15 cellular contexts compared by ENCODE assay signal in genomic region chr2:28300489-28300888, GRCh38.
A peak's percentile ranks its signal among the peaks of the same experiment; 100 is the strongest.
DNase-seq lines count a peak whose midpoint lies in the region; ATAC-seq, FAIRE-seq and TF ChIP-seq lines count a peak whose summit lies in the region.
"Had no signal": no experiment of that assay in that cellular context is flagged by ENCODE, and none has a peak within 500 bp of the region (broad histone marks: within the 10 kb centered on the region; RNA-seq: fewer than 3 reads in every experiment).

No MANE protein-coding gene starts in this region.

- WGBS in GM23248 (ENCODE audit: low coverage in 1 of 2, low lambda C conversion rate in 2 of 2, missing lambda C conversion rate in 2 of 2), 2 experiments, result 40 to 41% methylated on average over 5 of the region's 5 CpGs
- 55 to 71% (median 60%) methylated on average over 5 of the region's 5 CpGs for WGBS in stomach, 5 donors

- TF ChIP-seq CTCF in brain (conservative IDR thresholded peaks at IDR 0.05) (no peak), stomach (IDR thresholded peaks at IDR 0.05) (no peak)

- H3K9ac ChIP-seq in GM23248, result peak overlapping the region; percentile 46; the same call in 1 of the 2 replicates

- H3K27me3 Mint-ChIP-seq in brain, result no peaks in the 10 kb centered on the region
- H3K27me3 Mint-ChIP-seq: effector memory CD8-positive, alpha-beta T cell; T-cell had no signal

- FAIRE-seq in urothelium cell line (lab: Jason Lieb, UNC), result no peak
- FAIRE-seq: keratinocyte had no signal

- H3K27ac ChIP-seq in GM23248 (peak overlapping the region; percentile 32), stomach (peak overlapping the region in 4 of 5 donors; percentile 57 to 79 (median 68))
- H3K27ac ChIP-seq: RWPE1, VCaP had no signal

- H3K27ac Mint-ChIP-seq in brain, result peak overlapping the region in 3 of 5 experiments; percentile 1 to 84 (median 47)

- H3K4me1 ChIP-seq in GM23248 (ENCODE audit: insufficient read depth), result peaks cover 25% of the 10 kb centered on the region
- peaks cover 0 to 13% (median 3%) of the 10 kb centered on the region in 4 donors for H3K4me1 ChIP-seq in stomach

- peaks cover 26% of the 10 kb centered on the region for H3F3A ChIP-seq in GM23248 (ENCODE audit: insufficient read depth)

- in situ Hi-C loops in GM23248 (cut with MboI), result no loop called here

- H3K4me3 Mint-ChIP-seq in brain, result no peak overlapping the region
- H3K4me3 Mint-ChIP-seq: effector memory CD8-positive, alpha-beta T cell; T-cell had no signal

- H3K4me3 ChIP-seq in GM23248 (peak overlapping the region; percentile 41), stomach (peak overlapping the region in 2 of 4 donors; percentile 8 to 11)

- H3K9me2 ChIP-seq in GM23248 (ENCODE audit: insufficient read depth), result no peaks in the 10 kb centered on the region

- intact Hi-C loops in stomach (cut with DNase I; ENCODE audit: low total_unique reads), result no loop called here

- DNase-seq in GM23248, result no peak
- DNase-seq in foreskin melanocyte, result peak; percentile 78
- DNase-seq in stomach, result no peak
- no peak for DNase-seq in urothelium cell line (ENCODE audit: low spot score)
- no peak for DNase-seq in medulla oblongata (ENCODE audit: extremely low spot score)
- DNase-seq: effector memory CD8-positive, alpha-beta T cell; GOT3; head of caudate nucleus; T-cell had no signal

- H3K79me2 ChIP-seq in GM23248 (ENCODE audit: insufficient read depth), result no peaks in the 10 kb centered on the region

- H3K9me3 Mint-ChIP-seq in brain, result peaks cover 2 to 10% (median 7%) of the 10 kb centered on the region in 5 experiments

- H3K36me3 Mint-ChIP-seq in brain, result peaks cover 50% of the 10 kb centered on the region

- H3K4me1 Mint-ChIP-seq in brain, result peaks cover 10% of the 10 kb centered on the region
- H3K4me1 Mint-ChIP-seq: T-cell had no signal

- H3K4me2 ChIP-seq in GM23248 (ENCODE audit: unreplicated experiment), result peak overlapping the region; percentile 22

- TF ChIP-seq POLR2A in stomach (IDR thresholded peaks at IDR 0.05), result no peak

- H3K27me3 ChIP-seq in GM23248 (replicated peaks; ENCODE audit: insufficient read depth) (no peaks in the 10 kb centered on the region), stomach (no peaks in the 10 kb centered on the region)

- peak overlapping the region; percentile 54 for H2AFZ ChIP-seq in GM23248

- H3K9me3 ChIP-seq in GM23248 (ENCODE audit: low read depth) (no peaks in the 10 kb centered on the region), stomach (peaks cover 0 to 10% (median 4%) of the 10 kb centered on the region in 4 donors)

- ATAC-seq in HG02759 (IDR thresholded peaks at IDR 0.05; ENCODE audit: unreplicated experiment), result no peak
- ATAC-seq in GM21717 (IDR thresholded peaks at IDR 0.05; ENCODE audit: unreplicated experiment), result no peak
- ATAC-seq: effector memory CD8-positive, alpha-beta T cell; T-cell had no signal

- TF ChIP-seq EP300 in stomach (IDR thresholded peaks at IDR 0.05), result no peak

- H4K20me1 ChIP-seq in GM23248 (ENCODE audit: insufficient read depth), result no peaks in the 10 kb centered on the region

- no peaks in the 10 kb centered on the region for H3K36me3 ChIP-seq in GM23248 (ENCODE audit: low read depth)
- H3K36me3 ChIP-seq in stomach, result peaks cover 0 to 17% (median 7%) of the 10 kb centered on the region in 4 donors
